Comparison of ENCODE assay signal across 24 cellular contexts in genomic region chr11:101444164-101444563, GRCh38.
DNase-seq lines count a peak whose midpoint lies in the region; TF ChIP-seq lines count a peak whose summit lies in the region.
"Had no signal": no experiment of that assay in that cellular context is flagged by ENCODE, and none has a peak within 500 bp of the region (broad histone marks: within the 10 kb centered on the region; RNA-seq: fewer than 3 reads in every experiment).

No MANE protein-coding gene starts in this region.

- H3K4me1 Mint-ChIP-seq in MCF 10A (ENCODE audit: insufficient read depth, unreplicated experiment), result peaks cover 17% of the 10 kb centered on the region
- H3K4me1 Mint-ChIP-seq: activated naive CD4-positive, alpha-beta T cell treated with anti-CD3 and anti-CD28 coated beads, Interleukin-2, amount 50 U/mL, for 24 hours had no signal

- no peaks in the 10 kb centered on the region for H4K20me1 ChIP-seq in mammary epithelial cell (ENCODE audit: insufficient read depth, low read length)

- H3K4me3 Mint-ChIP-seq in MCF 10A (ENCODE audit: unreplicated experiment), result no peak overlapping the region
- H3K4me3 Mint-ChIP-seq: activated naive CD4-positive, alpha-beta T cell treated with anti-CD3 and anti-CD28 coated beads, Interleukin-2, amount 50 U/mL, for 24 hours; H9; nephron had no signal

- no peak for TF ChIP-seq POLR2A in vagina (IDR thresholded peaks at IDR 0.05)

- in situ Hi-C loops in mammary epithelial cell (cut with MboI; ENCODE audit: low sequenced_read_pairs in 2 of 2), result no loop called here

- intact Hi-C loops in mammary epithelial cell (cut with micrococcal nuclease) (no loop called here), MCF 10A (cut with micrococcal nuclease) (no loop called here), vagina (cut with DNase I) (no loop called here), left ventricle myocardium inferior (cut with micrococcal nuclease) (no loop called here)

- H3K4me3 ChIP-seq in mammary epithelial cell (replicated peaks in 1 of 3; ENCODE audit: insufficient read depth in 1 of 3, low read depth in 2 of 3, low read length in 3 of 3) (no peak overlapping the region), vagina (no peak overlapping the region), right atrium auricular region (no peak overlapping the region), left ventricle myocardium inferior (no peak overlapping the region)
- H3K4me3 ChIP-seq: coronary artery, GM12878, prostate gland had no signal

- H3K36me3 Mint-ChIP-seq in MCF 10A (ENCODE audit: insufficient read depth, unreplicated experiment), result no peaks in the 10 kb centered on the region
- H3K36me3 Mint-ChIP-seq: activated naive CD4-positive, alpha-beta T cell treated with anti-CD3 and anti-CD28 coated beads, Interleukin-2, amount 50 U/mL, for 24 hours had no signal

- no peak overlapping the region for H3K9ac ChIP-seq in mammary epithelial cell (ENCODE audit: insufficient read depth, low read length)

- no peak overlapping the region for H3K27ac Mint-ChIP-seq in MCF 10A (ENCODE audit: low read depth, unreplicated experiment)
- H3K27ac Mint-ChIP-seq: activated naive CD4-positive, alpha-beta T cell treated with anti-CD3 and anti-CD28 coated beads, Interleukin-2, amount 50 U/mL, for 24 hours had no signal

- no peak for DNase-seq in mammary epithelial cell
- no peak for DNase-seq in MCF 10A (ENCODE audit: unreplicated experiment)
- peak; percentile 59 for DNase-seq in astrocyte of the hippocampus (ENCODE audit: low read depth, low spot score)
- DNase-seq in left kidney (ENCODE audit: low read depth, low spot score), result peak; percentile 61
- DNase-seq in vagina (ENCODE audit: extremely low spot score in 2 of 2), result no peak
- no peak for DNase-seq in NCI-H187 treated with DMSO at 0.1 percent for 48 hours (lab: John Stamatoyannopoulos, UW)
- no peak for DNase-seq in right atrium auricular region (ENCODE audit: low spot score)
- no peak for DNase-seq in left ventricle myocardium inferior
- DNase-seq: activated CD4-positive, alpha-beta T cell treated with anti-CD3 and anti-CD28 coated beads for 1 hour; activated CD8-positive, alpha-beta memory T cell treated with anti-CD3 and anti-CD28 coated beads for 24 hours; activated T-cell treated with anti-CD3 and anti-CD28 coated beads, Interleukin-2, amount 50 U/mL, for 48 hours; C1 segment of cervical spinal cord; DMS 273 treated with DMSO at 0.1 percent for 48 hours; foreskin keratinocyte; H9; kidney; NCI-H1092; NCI-H82; stimulated activated CD8-positive, alpha-beta memory T cell treated with anti-CD3 and anti-CD28 coated beads, Interleukin-4, amount 100 ng/mL, for 48 hours had no signal

- POLR2A ChIA-PET in MCF 10A (lab: Yijun Ruan, JAX), result interaction anchor here (0.6 kb wide), 1 partner anchor 52 kb away, joined by 3 read pairs; no protein-coding TSS in a partner anchor

- no TSS peak for BruUV-seq in mammary epithelial cell (replicated peaks; lab: Mats Ljungman, UMichigan)
- BruUV-seq in MCF 10A (replicated peaks; lab: Mats Ljungman, UMichigan), result no TSS peak

- peak overlapping the region; percentile 37 for H2AFZ ChIP-seq in mammary epithelial cell (ENCODE audit: low read depth, low read length)

- no peaks in the 10 kb centered on the region for H3K9me3 ChIP-seq in mammary epithelial cell (replicated peaks; ENCODE audit: insufficient read depth, low read length)
- H3K9me3 ChIP-seq in vagina, result no peaks in the 10 kb centered on the region
- no peaks in the 10 kb centered on the region for H3K9me3 ChIP-seq in right atrium auricular region
- no peaks in the 10 kb centered on the region for H3K9me3 ChIP-seq in left ventricle myocardium inferior (replicated peaks)
- H3K9me3 ChIP-seq: prostate gland had no signal

- CTCF ChIA-PET in mammary epithelial cell (lab: Charles Lee; ENCODE audit: low non-redundant PET) (no interaction called here), MCF 10A (lab: Yijun Ruan, JAX) (interaction anchor here (1.0 to 2.5 kb wide), 4 partner anchors 9 to 464 kb away, joined by 5 to 12 read pairs (median 6); no protein-coding TSS in a partner anchor)

- no peaks in the 10 kb centered on the region for H3K27me3 Mint-ChIP-seq in MCF 10A (ENCODE audit: insufficient read depth, unreplicated experiment)
- H3K27me3 Mint-ChIP-seq: activated naive CD4-positive, alpha-beta T cell treated with anti-CD3 and anti-CD28 coated beads, Interleukin-2, amount 50 U/mL, for 24 hours had no signal

- peaks cover 28% of the 10 kb centered on the region for H3K4me1 ChIP-seq in mammary epithelial cell (ENCODE audit: insufficient read depth, low read length)
- H3K4me1 ChIP-seq in vagina, result peaks cover 46% of the 10 kb centered on the region
- peaks cover 0 to 22% of the 10 kb centered on the region in 2 donors for H3K4me1 ChIP-seq in right atrium auricular region
- H3K4me1 ChIP-seq in left ventricle myocardium inferior, result peaks cover 34% of the 10 kb centered on the region
- H3K4me1 ChIP-seq: prostate gland had no signal

- TF ChIP-seq CTCF in mammary epithelial cell (conservative IDR thresholded peaks at IDR 0.05 in 1 of 2, IDR thresholded peaks at IDR 0.05 in 1 of 2; ENCODE audit: extremely low read depth in 1 of 2, insufficient read depth in 1 of 2, low read depth in 1 of 2, low read length in 2 of 2), result no peak
- TF ChIP-seq CTCF in MCF 10A (IDR thresholded peaks at IDR 0.05; ENCODE audit: unreplicated experiment), result no peak
- TF ChIP-seq CTCF in vagina (IDR thresholded peaks at IDR 0.05), result no peak
- TF ChIP-seq CTCF in right atrium auricular region (IDR thresholded peaks at IDR 0.05), result no peak
- TF ChIP-seq CTCF in left ventricle myocardium inferior (IDR thresholded peaks at IDR 0.05; ENCODE audit: borderline replicate concordance), result no peak

- H3K27me3 ChIP-seq in mammary epithelial cell (ENCODE audit: insufficient read depth, low read length) (no peaks in the 10 kb centered on the region), vagina (no peaks in the 10 kb centered on the region), right atrium auricular region (no peaks in the 10 kb centered on the region), left ventricle myocardium inferior (ENCODE audit: low read depth) (no peaks in the 10 kb centered on the region)
- H3K27me3 ChIP-seq: foreskin keratinocyte had no signal

- dilution Hi-C loops in mammary epithelial cell (cut with HindIII; ENCODE audit: low sequenced_read_pairs), result no loop called here

- H3K36me3 ChIP-seq in mammary epithelial cell (ENCODE audit: insufficient read depth, low read length) (no peaks in the 10 kb centered on the region), vagina (no peaks in the 10 kb centered on the region), right atrium auricular region (no peaks in the 10 kb centered on the region), left ventricle myocardium inferior (no peaks in the 10 kb centered on the region)
- H3K36me3 ChIP-seq: prostate gland had no signal

- no peak overlapping the region for H3K27ac ChIP-seq in mammary epithelial cell (ENCODE audit: insufficient read depth, low read depth, low read length)
- peak overlapping the region; percentile 19 for H3K27ac ChIP-seq in vagina
- no peak overlapping the region for H3K27ac ChIP-seq in right atrium auricular region
- H3K27ac ChIP-seq in left ventricle myocardium inferior (replicated peaks), result no peak overlapping the region
- H3K27ac ChIP-seq: coronary artery, foreskin keratinocyte, prostate gland had no signal

- H3K9me3 Mint-ChIP-seq in MCF 10A (ENCODE audit: unreplicated experiment), result no peaks in the 10 kb centered on the region
- H3K9me3 Mint-ChIP-seq: nephron had no signal

- H3K79me2 ChIP-seq in mammary epithelial cell (ENCODE audit: insufficient read depth, low read length), result no peaks in the 10 kb centered on the region

- WGBS in mammary epithelial cell (ENCODE audit: low coverage, missing lambda C conversion rate), result 36% methylated on average over 5 of the region's 5 CpGs

- no peak overlapping the region for H3K4me2 ChIP-seq in mammary epithelial cell (ENCODE audit: insufficient read depth, low read depth, low read length)

Comparison
In these comparisons a context has a peak if more than half of its experiments do, and no peak if none do; other contexts are left out.
1. DNase-seq: peak in astrocyte of the hippocampus (single experiment) and left kidney (single experiment); none in mammary epithelial cell (single experiment), MCF 10A (single experiment), vagina (0 of 2), NCI-H187 treated with DMSO at 0.1 percent for 48 hours (single experiment), right atrium auricular region (single experiment) and left ventricle myocardium inferior (single experiment).